Comparison of ENCODE assay signal across 24 cellular contexts in the genomic region with DNA sequence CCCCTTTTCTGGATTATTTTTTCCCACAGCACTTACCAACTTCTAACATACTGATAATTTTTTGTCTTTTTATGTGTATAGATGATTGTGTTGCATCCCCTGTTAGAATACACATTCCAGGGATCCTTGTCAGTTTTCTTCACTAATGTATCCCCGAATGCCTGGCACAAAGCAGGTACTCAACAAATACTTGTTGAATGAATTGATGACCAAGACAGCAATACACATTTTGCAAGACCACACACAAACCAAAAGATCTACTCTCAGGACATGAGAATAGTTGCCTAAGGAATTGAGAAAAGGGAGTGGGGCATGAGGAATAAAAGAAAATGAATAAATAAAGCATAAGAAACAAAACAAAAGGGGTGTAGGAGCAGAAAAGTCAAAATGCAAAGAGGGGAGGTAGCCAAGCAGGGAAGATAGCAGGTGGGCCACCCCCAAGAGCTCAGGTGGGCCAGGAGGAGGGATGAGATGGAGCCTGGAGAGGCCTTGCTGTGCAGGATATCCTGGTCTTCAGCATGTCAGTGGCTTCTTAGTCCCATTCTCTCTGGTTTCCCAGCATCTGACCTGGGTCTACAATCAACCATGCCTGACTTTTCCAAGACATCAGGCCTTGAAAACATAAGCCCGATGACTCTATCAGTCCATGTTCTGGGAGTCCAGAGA. TPM values are rescaled to one million over a fixed set of nuclear protein-coding genes. Genes with fewer than 3 reads are reported as not detected.
DNase-seq lines count a peak whose midpoint lies in the region; ATAC-seq, FAIRE-seq and TF ChIP-seq lines count a peak whose summit lies in the region.
"Had no signal": no experiment of that assay in that cellular context is flagged by ENCODE, and none has a peak within 500 bp of the region (broad histone marks: within the 10 kb centered on the region; RNA-seq: fewer than 3 reads in every experiment).

No MANE protein-coding gene starts in this region.

- no peaks in the 10 kb centered on the region for H3K79me2 ChIP-seq in H1 (ENCODE audit: control insufficient read depth in 1 of 2, insufficient read depth in 2 of 2, low read length in 2 of 2)

- no peak overlapping the region for H4K5ac ChIP-seq in H1 (ENCODE audit: insufficient read length, low read depth, low read length)

- no peak overlapping the region for H3K4me3 Mint-ChIP-seq in activated naive CD8-positive, alpha-beta T cell treated with anti-CD3 and anti-CD28 coated beads, Interleukin-2, amount 50 U/mL, for 24 hours
- H3K4me3 Mint-ChIP-seq: B cell; CD8-positive, alpha-beta T cell had no signal

- H2BK5ac ChIP-seq in H1 (ENCODE audit: low read depth, low read length) (peak overlapping the region; percentile 83; the same call in 1 of the 2 replicates), mesenchymal stem cell (ENCODE audit: low read depth, low read length, poor library complexity, severe bottlenecking) (no peak overlapping the region)

- no peak for TF ChIP-seq POLR2A in H1 (IDR thresholded peaks at IDR 0.05; ENCODE audit: control extremely low read depth in 1 of 2, low read depth in 2 of 2, low read length in 2 of 2)

- H4K8ac ChIP-seq in H1 (ENCODE audit: extremely low read depth, insufficient read depth, low read length) (no peak overlapping the region), mesenchymal stem cell (ENCODE audit: low read length) (no peak overlapping the region)

- no peak overlapping the region for H3K56ac ChIP-seq in H1 (replicated peaks; ENCODE audit: insufficient read length, low read depth, low read length)

- peak overlapping the region; percentile 87 for H2BK20ac ChIP-seq in H1 (ENCODE audit: low read length)

- H3K27me3 ChIP-seq in HUES6 (ENCODE audit: control insufficient read depth, insufficient read depth, low read length) (no peaks in the 10 kb centered on the region; the same call in 1 of the 2 replicates), H1 (replicated peaks in 1 of 4; ENCODE audit: control insufficient read depth in 3 of 4, extremely low read depth in 1 of 4, insufficient read depth in 3 of 4, low read length in 3 of 4) (no peaks in the 10 kb centered on the region; a peak in 1 of 7 replicates), mesenchymal stem cell (ENCODE audit: control insufficient read depth in 1 of 2, insufficient read depth in 1 of 2, low read length in 2 of 2) (peaks cover 0 to 21% of the 10 kb centered on the region in 2 experiments)

- H2BK120ac ChIP-seq in H1 (replicated peaks; ENCODE audit: low read depth, low read length) = peak overlapping the region; percentile 14
- no peak overlapping the region for H2BK120ac ChIP-seq in mesenchymal stem cell (ENCODE audit: low read depth, low read length)

- H3K4me1 ChIP-seq in HUES6 (ENCODE audit: control insufficient read depth, insufficient read depth, low read length) = peaks cover 37% of the 10 kb centered on the region
- H3K4me1 ChIP-seq in H1 (replicated peaks in 1 of 4; ENCODE audit: control insufficient read depth in 3 of 4, insufficient read depth in 4 of 4, low read length in 3 of 4) = peaks cover 9 to 24% (median 22%) of the 10 kb centered on the region in 4 experiments
- H3K4me1 ChIP-seq in mesenchymal stem cell (ENCODE audit: control insufficient read depth, insufficient read depth, low read depth, low read length) = peaks cover 1% of the 10 kb centered on the region
- H3K4me1 ChIP-seq in mucosa of descending colon (ENCODE audit: low read depth) = no peaks in the 10 kb centered on the region

- no peak for DNase-seq in H1 (ENCODE audit: low read depth in 1 of 2, low spot score in 2 of 2)
- DNase-seq in mesenchymal stem cell = no peak
- DNase-seq in Ammon's horn (ENCODE audit: low spot score) = no peak
- no peak for DNase-seq in G401 (ENCODE audit: low spot score)
- DNase-seq in mucosa of descending colon = no peak
- no peak for DNase-seq in activated naive CD8-positive, alpha-beta T cell treated with anti-CD3 and anti-CD28 coated beads, Interleukin-2, amount 50 U/mL, for 24 hours
- DNase-seq: Caco-2; CD8-positive, alpha-beta T cell; DMS79; EL; GF-D8; IMR-90; KG1; MM.1S; NCI-H2029; NCI-H526 treated with DMSO at 0.1 percent for 48 hours; SHP77 had no signal

- TF ChIP-seq EP300 in H1 (IDR thresholded peaks at IDR 0.05; ENCODE audit: borderline replicate concordance in 1 of 2, low read depth in 2 of 2, low read length in 2 of 2) = no peak

- H3K4me1 Mint-ChIP-seq in activated naive CD8-positive, alpha-beta T cell treated with anti-CD3 and anti-CD28 coated beads, Interleukin-2, amount 50 U/mL, for 24 hours = no peaks in the 10 kb centered on the region
- H3K4me1 Mint-ChIP-seq: B cell had no signal

- 67% methylated on average over 2 of the region's 2 CpGs; no CpG with 5 or more reads in 1 of the 2 experiments for WGBS in H1 (ENCODE audit: extremely low coverage in 1 of 2, insufficient coverage in 1 of 2, insufficient read length in 1 of 2, insufficient replicate concordance in 2 of 2, low coverage in 1 of 2, low lambda C conversion rate in 2 of 2, missing lambda C conversion rate in 1 of 2), 2 experiments
- 91% methylated on average over 2 of the region's 2 CpGs for WGBS in mesenchymal stem cell

- no peak overlapping the region for H3K27ac Mint-ChIP-seq in activated naive CD8-positive, alpha-beta T cell treated with anti-CD3 and anti-CD28 coated beads, Interleukin-2, amount 50 U/mL, for 24 hours
- H3K27ac Mint-ChIP-seq: B cell; CD8-positive, alpha-beta T cell had no signal

- 0 out of 2 replicates have a peak overlapping the region, but pooled peaks have one; percentile 13 for H3K27ac ChIP-seq in HUES6 (ENCODE audit: low read depth, low read length)
- peak overlapping the region; percentile 55 for H3K27ac ChIP-seq in H1 (ENCODE audit: low read depth, low read length)
- no peak overlapping the region for H3K27ac ChIP-seq in mesenchymal stem cell (ENCODE audit: low read length, poor library complexity, severe bottlenecking)
- H3K27ac ChIP-seq: C4-2B, RWPE1 had no signal

- H3K36me3 ChIP-seq in HUES6 (ENCODE audit: control insufficient read depth, insufficient read depth, low read length) = no peaks in the 10 kb centered on the region
- H3K36me3 ChIP-seq in H1 (ENCODE audit: control insufficient read depth in 2 of 4, insufficient read depth in 4 of 4, low read length in 3 of 4) = no peaks in the 10 kb centered on the region
- no peaks in the 10 kb centered on the region for H3K36me3 ChIP-seq in mesenchymal stem cell (ENCODE audit: control insufficient read depth in 1 of 2, insufficient read depth in 2 of 2, low read depth in 1 of 2, low read length in 2 of 2)
- no peaks in the 10 kb centered on the region for H3K36me3 ChIP-seq in mucosa of descending colon (ENCODE audit: low read depth)

- intact Hi-C loops in mucosa of descending colon (cut with DNase I, micrococcal nuclease) = no loop called here

- H2BK15ac ChIP-seq in H1 (ENCODE audit: low read length) = no peak overlapping the region
- no peak overlapping the region for H2BK15ac ChIP-seq in mesenchymal stem cell (ENCODE audit: low read depth, poor library complexity, severe bottlenecking)

- peak overlapping the region; percentile 94; the same call in 1 of the 2 replicates for H2AK5ac ChIP-seq in H1 (ENCODE audit: low read depth, low read length)
- no peak overlapping the region for H2AK5ac ChIP-seq in mesenchymal stem cell (ENCODE audit: low read length, severe bottlenecking)

- no peak for TF ChIP-seq CTCF in H1 (IDR thresholded peaks at IDR 0.05; ENCODE audit: control extremely low read depth in 1 of 3, insufficient read depth in 1 of 3, low read depth in 1 of 3, low read length in 3 of 3)
- no peak for TF ChIP-seq CTCF in mucosa of descending colon (IDR thresholded peaks at IDR 0.05)

- ATAC-seq in mucosa of descending colon = no peak
- ATAC-seq in activated naive CD8-positive, alpha-beta T cell treated with anti-CD3 and anti-CD28 coated beads, Interleukin-2, amount 50 U/mL, for 24 hours = no peak
- ATAC-seq: CD8-positive, alpha-beta T cell; Panc1 had no signal

- H4K20me1 ChIP-seq in H1 (replicated peaks in 1 of 2; ENCODE audit: control insufficient read depth in 1 of 2, insufficient read depth in 2 of 2, low read length in 2 of 2) = no peaks in the 10 kb centered on the region

- peaks cover 4% of the 10 kb centered on the region; the same call in 1 of the 2 replicates for H3K23me2 ChIP-seq in H1 (ENCODE audit: low read depth, low read length)

- H3K18ac ChIP-seq in H1 (ENCODE audit: extremely low read depth, low read length) (peak overlapping the region; percentile 26; the same call in 1 of the 2 replicates), mesenchymal stem cell (ENCODE audit: low read depth in 1 of 2, low read length in 2 of 2) (no peak overlapping the region)

- H2BK12ac ChIP-seq in H1 (ENCODE audit: low read depth, low read length) = peak overlapping the region; percentile 7; the same call in 1 of the 2 replicates
- H2BK12ac ChIP-seq in mesenchymal stem cell (ENCODE audit: low read length in 2 of 2) = no peak overlapping the region

- H3K9ac ChIP-seq in HUES6 (ENCODE audit: low read length) (no peak overlapping the region), H1 (replicated peaks in 1 of 4; ENCODE audit: extremely low read depth in 1 of 4, low read depth in 3 of 4, low read length in 3 of 4) (no peak overlapping the region), mesenchymal stem cell (ENCODE audit: low read length) (no peak overlapping the region)

- H2AFZ ChIP-seq in H1 (ENCODE audit: low read length) (no peak overlapping the region), mesenchymal stem cell (ENCODE audit: low read depth, low read length) (no peak overlapping the region)

- H3K4me2 ChIP-seq in H1 (ENCODE audit: insufficient read depth in 1 of 2, low read depth in 2 of 2, low read length in 2 of 2) = peak overlapping the region; percentile 54 to 63; a peak in 3 of 4 replicates
- no peak overlapping the region for H3K4me2 ChIP-seq in mesenchymal stem cell (ENCODE audit: low read length, poor library complexity, severe bottlenecking)

- in situ Hi-C loops in G401 (cut with HindIII; ENCODE audit: low sequenced_read_pairs) = no loop called here

- POLR2A ChIA-PET in H1 (lab: Charles Lee; ENCODE audit: partially characterized antibody) = interaction anchor here (1.2 to 5.6 kb wide), 13 partner anchors 10 to 46 kb away, joined by 3 to 49 read pairs (median 7); a partner anchor contains a TSS

- FAIRE-seq in H1 (lab: Jason Lieb, UNC) = no peak
- FAIRE-seq: GM12891, H54 had no signal

- H4K91ac ChIP-seq in H1 (replicated peaks; ENCODE audit: insufficient read length, low read length) = peak overlapping the region; percentile 45
- H4K91ac ChIP-seq in mesenchymal stem cell (ENCODE audit: low read length) = peak overlapping the region; percentile 22

- no peak for TF ChIP-seq RAD21 in H1 (IDR thresholded peaks at IDR 0.05 in 1 of 2, conservative IDR thresholded peaks at IDR 0.05 in 1 of 2; ENCODE audit: low read depth in 2 of 2, low read length in 2 of 2)

- no peaks in the 10 kb centered on the region for H3K79me1 ChIP-seq in H1 (ENCODE audit: low read depth, low read length)
- H3K79me1 ChIP-seq in mesenchymal stem cell (replicated peaks; ENCODE audit: low read length, poor library complexity, severe bottlenecking) = no peaks in the 10 kb centered on the region

- CTCF ChIA-PET in H1 (lab: Charles Lee; ENCODE audit: partially characterized antibody) = no interaction called here

- no peaks in the 10 kb centered on the region for H3K9me3 Mint-ChIP-seq in activated naive CD8-positive, alpha-beta T cell treated with anti-CD3 and anti-CD28 coated beads, Interleukin-2, amount 50 U/mL, for 24 hours
- H3K9me3 Mint-ChIP-seq: CD8-positive, alpha-beta T cell had no signal

- H3K4ac ChIP-seq in H1 (replicated peaks; ENCODE audit: insufficient read length, low read depth, low read length) (peak overlapping the region; percentile 76), mesenchymal stem cell (ENCODE audit: low read depth in 1 of 2, low read length in 2 of 2) (no peak overlapping the region)

- no peak overlapping the region for H3K23ac ChIP-seq in H1 (ENCODE audit: insufficient read length)
- H3K23ac ChIP-seq in mesenchymal stem cell (ENCODE audit: low read length in 2 of 2) = no peak overlapping the region

- no peaks in the 10 kb centered on the region for H3K36me3 Mint-ChIP-seq in activated naive CD8-positive, alpha-beta T cell treated with anti-CD3 and anti-CD28 coated beads, Interleukin-2, amount 50 U/mL, for 24 hours (ENCODE audit: low read depth)
- H3K36me3 Mint-ChIP-seq: CD8-positive, alpha-beta T cell had no signal

- H3K9me3 ChIP-seq in HUES6 (ENCODE audit: control insufficient read depth, insufficient read depth, low read depth, low read length) (no peaks in the 10 kb centered on the region), H1 (ENCODE audit: insufficient read depth in 2 of 2, low read depth in 1 of 2, low read length in 1 of 2) (no peaks in the 10 kb centered on the region), mesenchymal stem cell (ENCODE audit: control insufficient read depth, low read length) (no peaks in the 10 kb centered on the region), mucosa of descending colon (no peaks in the 10 kb centered on the region)
- H3K9me3 ChIP-seq: Caco-2 had no signal

- no peak overlapping the region for H3K14ac ChIP-seq in H1 (ENCODE audit: insufficient read length)
- H3K14ac ChIP-seq in mesenchymal stem cell (ENCODE audit: low read length in 2 of 2) = no peak overlapping the region

- H3K27me3 Mint-ChIP-seq in activated naive CD8-positive, alpha-beta T cell treated with anti-CD3 and anti-CD28 coated beads, Interleukin-2, amount 50 U/mL, for 24 hours = no peaks in the 10 kb centered on the region
- H3K27me3 Mint-ChIP-seq: B cell had no signal

- H3K4me3 ChIP-seq in HUES6 (ENCODE audit: low read depth, low read length) (no peak overlapping the region; the same call in 1 of the 2 replicates), H1 (ENCODE audit: extremely low read depth in 1 of 4, insufficient read depth in 2 of 4, low read depth in 3 of 4, low read length in 4 of 4) (0 out of 8 replicates have a peak overlapping the region, but pooled peaks of 1 of the 4 experiments have one; percentile 20), mesenchymal stem cell (ENCODE audit: insufficient read depth in 1 of 2, low read depth in 1 of 2, low read length in 2 of 2) (no peak overlapping the region), mucosa of descending colon (no peak overlapping the region)

RNA-seq across cellular contexts. Expression of a gene that starts 38.5 kb away (rescaled TPM):
- 246 TPM in 2 replicates for total RNA-seq in H1 (2021; fragmentation: NEBNext Ultra II Directional; extraction: Animal tissue kit (Norgen Biotek cat#: 25700))
- 176 and 280 TPM in 2 replicates for polyA plus RNA-seq in H1 (2011; rRNA removed)
- 156 TPM for polyA plus RNA-seq in H1 (2011; cell fraction: cytosol; rRNA removed)
- 238 TPM for polyA plus RNA-seq in H1 (2011; cell fraction: nucleus; rRNA removed)
- polyA plus RNA-seq in H1 (2012, experiment 1 of 2) = 145 to 162 TPM (median 157 TPM) in 4 replicates
- 136 TPM for polyA plus RNA-seq in H1 (2012, experiment 2 of 2)
- 295 TPM for polyA plus RNA-seq in H1 (2013, experiment 1 of 2)
- polyA plus RNA-seq in H1 (2013, experiment 2 of 2) = 302 TPM
- 158 and 159 TPM in 2 replicates for polyA minus RNA-seq in H1 (2011; rRNA and poly(A)+ RNA removed)
- 315 TPM for polyA minus RNA-seq in H1 (2011; cell fraction: cytosol; rRNA and poly(A)+ RNA removed)
- 207 TPM for polyA minus RNA-seq in H1 (2011; cell fraction: nucleus; rRNA and poly(A)+ RNA removed)
- 25.4 TPM for polyA plus RNA-seq in mesenchymal stem cell (2013, experiment 1 of 2)
- 27.1 TPM for polyA plus RNA-seq in mesenchymal stem cell (2013, experiment 2 of 2)
- total RNA-seq in G401 (2014; rRNA removed; shearing (Covaris generic)) = 17.5 and 18.5 TPM in 2 replicates
- 10 to 100 TPM in 1 of 3 donors, 1 to 10 TPM in 2; 4.8 to 84.3 (median 5.9) TPM for total RNA-seq in mucosa of descending colon
